In genomic region chr17:38563362-38564253, GRCh38 we compare ENCODE assay signal across 18 cellular contexts. TPM values are rescaled to one million over a fixed set of nuclear protein-coding genes. Genes with fewer than 3 reads are reported as not detected.
A peak's percentile ranks its signal among the peaks of the same experiment; 100 is the strongest.
DNase-seq lines count a peak whose midpoint lies in the region; ATAC-seq and TF ChIP-seq lines count a peak whose summit lies in the region.
"Had no signal": no experiment of that assay in that cellular context is flagged by ENCODE, and none has a peak within 500 bp of the region (broad histone marks: within the 10 kb centered on the region; RNA-seq: fewer than 3 reads in every experiment).

No MANE protein-coding gene starts in this region.

- H3K27ac ChIP-seq in neuronal stem cell (replicated peaks; ENCODE audit: low read length): no peak overlapping the region
- H3K27ac ChIP-seq in coronary artery: no peak overlapping the region
- H3K27ac ChIP-seq: C4-2B, HL-60, psoas muscle had no signal

- H3K36me3 ChIP-seq in H7 (replicated peaks; ENCODE audit: control insufficient read depth, insufficient read depth, low read length) (no peaks in the 10 kb centered on the region), neuronal stem cell (replicated peaks in 1 of 2; ENCODE audit: control insufficient read depth in 2 of 2, insufficient read depth in 2 of 2, low read length in 2 of 2) (no peaks in the 10 kb centered on the region)

- H2AK5ac ChIP-seq in neuronal stem cell (ENCODE audit: low read depth, low read length): peak overlapping the region; percentile 14

- H2BK120ac ChIP-seq in neuronal stem cell (ENCODE audit: low read depth, low read length): peak overlapping the region; percentile 84

- no peak for ATAC-seq in activated T-helper 17 cell treated with anti-CD3 and anti-CD28 coated beads, Interleukin-2, amount 50 U/mL, for 72 hours (replicated peaks)
- ATAC-seq in GM18867 (IDR thresholded peaks at IDR 0.05; ENCODE audit: unreplicated experiment): no peak
- no peak for ATAC-seq in HG03025 (IDR thresholded peaks at IDR 0.05; ENCODE audit: low FRiP score, unreplicated experiment)
- ATAC-seq: left cardiac atrium, psoas muscle had no signal

- H3K27ac Mint-ChIP-seq in activated T-helper 17 cell treated with anti-CD3 and anti-CD28 coated beads, Interleukin-2, amount 50 U/mL, for 72 hours: no peak overlapping the region
- H3K27ac Mint-ChIP-seq: activated CD4-positive, alpha-beta memory T cell treated with anti-CD3 and anti-CD28 coated beads, Interleukin-2, amount 10 ng/mL, durations not matched to agents 7 days and 5 days had no signal

- WGBS in neuronal stem cell (ENCODE audit: extremely low coverage in 2 of 2, insufficient read length in 2 of 2, insufficient replicate concordance in 1 of 2), 2 donors: no CpG with 5 or more reads among the region's 50 CpGs

- H3K9me3 ChIP-seq in neuronal stem cell (replicated peaks in 1 of 2; ENCODE audit: control insufficient read depth in 2 of 2, insufficient read depth in 1 of 2, low read depth in 1 of 2, low read length in 2 of 2): peaks cover 0 to 3% of the 10 kb centered on the region in 2 donors
- H3K9me3 ChIP-seq: psoas muscle, SK-N-SH had no signal

- H3K27me3 Mint-ChIP-seq in activated T-helper 17 cell treated with anti-CD3 and anti-CD28 coated beads, Interleukin-2, amount 50 U/mL, for 72 hours: peaks cover 55% of the 10 kb centered on the region

- no peak overlapping the region for H2BK5ac ChIP-seq in neuronal stem cell (ENCODE audit: low read length)

- H3K4me1 Mint-ChIP-seq in activated T-helper 17 cell treated with anti-CD3 and anti-CD28 coated beads, Interleukin-2, amount 50 U/mL, for 72 hours: peaks cover 12% of the 10 kb centered on the region

- H3K18ac ChIP-seq in neuronal stem cell (ENCODE audit: low read length): peak overlapping the region; percentile 92

- no peak for TF ChIP-seq CTCF in coronary artery (IDR thresholded peaks at IDR 0.05)

- H3K14ac ChIP-seq in neuronal stem cell (ENCODE audit: low read length): peak overlapping the region; percentile 58

- H3K4me3 Mint-ChIP-seq in activated T-helper 17 cell treated with anti-CD3 and anti-CD28 coated beads, Interleukin-2, amount 50 U/mL, for 72 hours: peak overlapping the region; percentile 9
- H3K4me3 Mint-ChIP-seq: activated CD4-positive, alpha-beta memory T cell treated with anti-CD3 and anti-CD28 coated beads, Interleukin-2, amount 10 ng/mL, durations not matched to agents 7 days and 5 days had no signal

- no peak overlapping the region for H4K91ac ChIP-seq in neuronal stem cell (ENCODE audit: low read depth, low read length, poor library complexity)

- H3K27me3 ChIP-seq in H7 (ENCODE audit: control insufficient read depth, insufficient read depth, low read length): peaks cover 95% of the 10 kb centered on the region
- peaks cover 11 to 75% (median 30%) of the 10 kb centered on the region in 3 experiments for H3K27me3 ChIP-seq in neuronal stem cell (ENCODE audit: control insufficient read depth in 3 of 3, insufficient read depth in 3 of 3, low read depth in 1 of 3, low read length in 3 of 3)

- H3K4ac ChIP-seq in neuronal stem cell (ENCODE audit: low read length): no peak overlapping the region

- peak overlapping the region; percentile 16 for H2BK15ac ChIP-seq in neuronal stem cell (ENCODE audit: low read length)

- peak overlapping the region; percentile 86 for H3K23ac ChIP-seq in neuronal stem cell (ENCODE audit: low read depth, low read length, poor library complexity)

- no peaks in the 10 kb centered on the region for H3K79me1 ChIP-seq in neuronal stem cell (ENCODE audit: low read depth, low read length)

- peak; percentile 96 for DNase-seq in H7
- DNase-seq in iPS DF 19.7 (ENCODE audit: low read depth, low spot score): peak; percentile 92
- no peak for DNase-seq in neuronal stem cell (ENCODE audit: low spot score)
- no peak for DNase-seq in coronary artery (ENCODE audit: low spot score)
- no peak for DNase-seq in NCI-H526 (lab: John Stamatoyannopoulos, UW)
- DNase-seq: activated CD4-positive, alpha-beta memory T cell treated with anti-CD3 and anti-CD28 coated beads, Interleukin-2, amount 10 ng/mL, durations not matched to agents 7 days and 5 days; activated effector memory CD4-positive, alpha-beta T cell treated with anti-CD3 and anti-CD28 coated beads, Interleukin-2, amount 50 U/mL, for 16 hours; Karpas-422; left cardiac atrium; NCI-H1436; NCI-H510A; psoas muscle; SK-N-SH had no signal

- no peaks in the 10 kb centered on the region for H3K9me3 Mint-ChIP-seq in activated T-helper 17 cell treated with anti-CD3 and anti-CD28 coated beads, Interleukin-2, amount 50 U/mL, for 72 hours
- H3K9me3 Mint-ChIP-seq: activated CD4-positive, alpha-beta memory T cell treated with anti-CD3 and anti-CD28 coated beads, Interleukin-2, amount 10 ng/mL, durations not matched to agents 7 days and 5 days had no signal

- H2BK12ac ChIP-seq in neuronal stem cell (ENCODE audit: low read length): peak overlapping the region; percentile 61

- no peaks in the 10 kb centered on the region for H3K36me3 Mint-ChIP-seq in activated T-helper 17 cell treated with anti-CD3 and anti-CD28 coated beads, Interleukin-2, amount 50 U/mL, for 72 hours (ENCODE audit: low read depth)

- peak overlapping the region; percentile 52 for H3K4me3 ChIP-seq in H7 (ENCODE audit: insufficient read depth, low read depth, low read length)
- peak overlapping the region in 1 of 2 donors; percentile 69 for H3K4me3 ChIP-seq in neuronal stem cell (ENCODE audit: low read length in 2 of 2)
- no peak overlapping the region for H3K4me3 ChIP-seq in coronary artery
- H3K4me3 ChIP-seq: psoas muscle had no signal

- peaks cover 37 to 52% of the 10 kb centered on the region in 2 donors for H3K4me1 ChIP-seq in neuronal stem cell (ENCODE audit: control insufficient read depth in 2 of 2, insufficient read depth in 1 of 2, low read depth in 1 of 2, low read length in 2 of 2)
- H3K4me1 ChIP-seq: psoas muscle had no signal

- peak overlapping the region; percentile 77 for H3K9ac ChIP-seq in neuronal stem cell (ENCODE audit: low read depth, low read length, poor library complexity)
- H3K9ac ChIP-seq: SK-N-SH had no signal

- peak overlapping the region; percentile 23 for H2AFZ ChIP-seq in neuronal stem cell (ENCODE audit: low read length)

- no peak overlapping the region for H4K8ac ChIP-seq in neuronal stem cell (ENCODE audit: low read depth, low read length)

- H3K4me2 ChIP-seq in neuronal stem cell (ENCODE audit: insufficient read depth, low read length, poor library complexity, severe bottlenecking): peak overlapping the region; percentile 73
- H3K4me2 ChIP-seq: SK-N-SH had no signal

RNA-seq across cellular contexts. Expression of gene SRCIN1, which starts 42.1 kb away (rescaled TPM):
- 2.3 TPM in 2 replicates for total RNA-seq in H7 (2014; rRNA removed; shearing (Covaris generic))
- under 1 TPM in 1 of 2 donors, not detected in 1; 0.71 TPM for total RNA-seq in activated T-helper 17 cell treated with anti-CD3 and anti-CD28 coated beads, Interleukin-2, amount 50 U/mL, for 72 hours
- polyA plus RNA-seq in neuronal stem cell (2013, experiment 1 of 2): 7.3 TPM
- polyA plus RNA-seq in neuronal stem cell (2013, experiment 2 of 2): 7.4 TPM

Comparison
In these comparisons a context has a peak if more than half of its experiments do, and no peak if none do; other contexts are left out.
1. DNase-seq: peak in H7 (single experiment) and iPS DF 19.7 (single experiment); none in neuronal stem cell (single experiment), coronary artery (single experiment) and NCI-H526 (0 of 2).